In genomic region chr6:15242937-15243614, GRCh38 we compare ENCODE assay signal across 1 cellular context.
TF ChIP-seq lines count a peak whose summit lies in the region.

No MANE protein-coding gene starts in this region.

TF ChIP-seq in H1, 55 proteins besides CTCF, POLR2A, EP300 and RAD21:
- TF ChIP-seq HDAC2 (IDR thresholded peaks at IDR 0.05; ENCODE audit: borderline replicate concordance in 1 of 2, low read depth in 2 of 2, low read length in 2 of 2): peak in 1 of 2 experiments; percentile 6; a peak in 1 of 4 replicates
- no peak for TF ChIP-seq USF2 (IDR thresholded peaks at IDR 0.05; ENCODE audit: low read length)
